26 cellular contexts compared by ENCODE assay signal in the genomic region with DNA sequence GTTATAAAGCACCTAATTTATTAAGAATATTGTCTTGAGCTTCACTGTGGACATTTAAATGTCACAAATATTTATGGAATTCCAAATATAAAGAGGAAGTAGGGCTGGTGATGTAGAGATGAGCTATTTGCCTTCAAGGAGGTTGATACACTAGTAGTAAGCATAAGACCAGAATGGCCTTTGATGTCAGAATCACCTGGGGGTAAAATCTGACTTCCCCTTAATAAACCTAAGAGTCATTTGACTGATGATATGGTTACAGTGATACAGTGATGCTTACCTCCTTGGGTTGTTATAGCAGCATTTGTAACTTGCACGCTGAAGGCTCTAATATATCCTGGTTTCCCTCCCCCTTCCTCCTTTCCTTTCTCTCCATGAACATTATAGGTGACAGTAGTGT.
DNase-seq lines count a peak whose midpoint lies in the region; TF ChIP-seq lines count a peak whose summit lies in the region.
"Had no signal": no experiment of that assay in that cellular context is flagged by ENCODE, and none has a peak within 500 bp of the region (broad histone marks: within the 10 kb centered on the region; RNA-seq: fewer than 3 reads in every experiment).

No MANE protein-coding gene starts in this region.

- intact Hi-C loops in mammary epithelial cell (cut with micrococcal nuclease) (no loop called here), breast epithelium (cut with DNase I; ENCODE audit: low total_unique reads) (no loop called here)
- intact Hi-C loops in dendritic cell treated with granulocyte-macrophage colony-stimulating factor and Interleukin-4, amounts not matched to agents 40 ng/mL and 50 ng/mL, for 4 days (cut with micrococcal nuclease): no loop called here

- no peak overlapping the region for H3K4me3 Mint-ChIP-seq in dendritic cell treated with granulocyte-macrophage colony-stimulating factor and Interleukin-4, amounts not matched to agents 40 ng/mL and 50 ng/mL, for 4 days
- no peak overlapping the region for H3K4me3 Mint-ChIP-seq in type B pancreatic cell
- H3K4me3 Mint-ChIP-seq in activated naive CD4-positive, alpha-beta T cell treated with anti-CD3 and anti-CD28 coated beads, Interleukin-2, amount 10 ng/mL, durations not matched to agents 7 days and 5 days: no peak overlapping the region
- H3K4me3 Mint-ChIP-seq in T-helper 2 cell treated with Interferon-gamma antibody and Interleukin-4, amounts not matched to agents 5 μg/mL and 100 μg/mL, for 36 hours: no peak overlapping the region
- H3K4me3 Mint-ChIP-seq: CD14-positive monocyte had no signal

- H3K27me3 ChIP-seq in mammary epithelial cell (ENCODE audit: insufficient read depth, low read length) (no peaks in the 10 kb centered on the region), breast epithelium (no peaks in the 10 kb centered on the region), Peyer's patch (no peaks in the 10 kb centered on the region)
- H3K27me3 ChIP-seq: BE2C had no signal

- peaks cover 10% of the 10 kb centered on the region for H3K9me3 Mint-ChIP-seq in dendritic cell treated with granulocyte-macrophage colony-stimulating factor and Interleukin-4, amounts not matched to agents 40 ng/mL and 50 ng/mL, for 4 days
- peaks cover 12% of the 10 kb centered on the region for H3K9me3 Mint-ChIP-seq in type B pancreatic cell
- H3K9me3 Mint-ChIP-seq in activated naive CD4-positive, alpha-beta T cell treated with anti-CD3 and anti-CD28 coated beads, Interleukin-2, amount 10 ng/mL, durations not matched to agents 7 days and 5 days: peaks cover 9% of the 10 kb centered on the region
- peaks cover 12% of the 10 kb centered on the region for H3K9me3 Mint-ChIP-seq in T-helper 2 cell treated with Interferon-gamma antibody and Interleukin-4, amounts not matched to agents 5 μg/mL and 100 μg/mL, for 36 hours

- WGBS in mammary epithelial cell (ENCODE audit: low coverage, missing lambda C conversion rate): 100% methylated on average over 1 of the region's 1 CpG

- CTCF ChIA-PET in mammary epithelial cell (lab: Charles Lee; ENCODE audit: low non-redundant PET): no interaction called here
- CTCF ChIA-PET in activated naive CD4-positive, alpha-beta T cell treated with anti-CD3 and anti-CD28 coated beads, Interleukin-2, amount 10 ng/mL, durations not matched to agents 7 days and 5 days (lab: Charles Lee): no interaction called here

- BruUV-seq in mammary epithelial cell (replicated peaks; lab: Mats Ljungman, UMichigan): no TSS peak

- H3K9me3 ChIP-seq in mammary epithelial cell (replicated peaks; ENCODE audit: insufficient read depth, low read length) (no peaks in the 10 kb centered on the region), breast epithelium (no peaks in the 10 kb centered on the region), Peyer's patch (no peaks in the 10 kb centered on the region)
- H3K9me3 ChIP-seq: BE2C, HAP-1 had no signal

- in situ Hi-C loops in mammary epithelial cell (cut with MboI; ENCODE audit: low sequenced_read_pairs in 2 of 2): no loop called here

- H3K27me3 Mint-ChIP-seq in dendritic cell treated with granulocyte-macrophage colony-stimulating factor and Interleukin-4, amounts not matched to agents 40 ng/mL and 50 ng/mL, for 4 days: no peaks in the 10 kb centered on the region
- H3K27me3 Mint-ChIP-seq in type B pancreatic cell: no peaks in the 10 kb centered on the region
- no peaks in the 10 kb centered on the region for H3K27me3 Mint-ChIP-seq in activated naive CD4-positive, alpha-beta T cell treated with anti-CD3 and anti-CD28 coated beads, Interleukin-2, amount 10 ng/mL, durations not matched to agents 7 days and 5 days
- no peaks in the 10 kb centered on the region for H3K27me3 Mint-ChIP-seq in T-helper 2 cell treated with Interferon-gamma antibody and Interleukin-4, amounts not matched to agents 5 μg/mL and 100 μg/mL, for 36 hours (ENCODE audit: low read depth)

- no peak overlapping the region for H3K4me2 ChIP-seq in mammary epithelial cell (ENCODE audit: insufficient read depth, low read depth, low read length)
- H3K4me2 ChIP-seq: PC-9 had no signal

- H3K4me1 ChIP-seq in mammary epithelial cell (ENCODE audit: insufficient read depth, low read length) (peaks cover 10% of the 10 kb centered on the region), breast epithelium (no peaks in the 10 kb centered on the region), Peyer's patch (peaks cover 0 to 10% (median 0%) of the 10 kb centered on the region in 4 donors)
- H3K4me1 ChIP-seq: BE2C, HAP-1 had no signal

- dilution Hi-C loops in mammary epithelial cell (cut with HindIII; ENCODE audit: low sequenced_read_pairs): no loop called here

- DNase-seq in mammary epithelial cell (peak; percentile 8), breast epithelium (ENCODE audit: low spot score in 2 of 2) (no peak), kidney tubule cell (ENCODE audit: low spot score) (peak; percentile 37), type B pancreatic cell (ENCODE audit: extremely low spot score, unreplicated experiment) (no peak), Peyer's patch (no peak)
- DNase-seq in activated naive CD4-positive, alpha-beta T cell treated with anti-CD3 and anti-CD28 coated beads, Interleukin-2, amount 10 ng/mL, durations not matched to agents 7 days and 5 days: no peak
- no peak for DNase-seq in T-helper 2 cell treated with Interferon-gamma antibody and Interleukin-4, amounts not matched to agents 5 μg/mL and 100 μg/mL, for 36 hours (ENCODE audit: low spot score)
- DNase-seq: BE2C; GOT3; NCI-H1092; NCI-H1436; NCI-H187; NCI-H2081 treated with DMSO at 0.1 percent for 48 hours; NCI-H2171; NCI-H226; NCI-H510A treated with DMSO at 0.1 percent for 48 hours; NCI-H774; NK-92 treated with Interleukin-12 subunit alpha and Interleukin-12 subunit beta, amount 100 ng/mL, for 24 hours; RPMI8226; SHP77 had no signal

- H3K36me3 Mint-ChIP-seq in dendritic cell treated with granulocyte-macrophage colony-stimulating factor and Interleukin-4, amounts not matched to agents 40 ng/mL and 50 ng/mL, for 4 days (ENCODE audit: low read depth): peaks cover 11% of the 10 kb centered on the region
- H3K36me3 Mint-ChIP-seq in type B pancreatic cell: peaks cover 34% of the 10 kb centered on the region
- peaks cover 7% of the 10 kb centered on the region for H3K36me3 Mint-ChIP-seq in activated naive CD4-positive, alpha-beta T cell treated with anti-CD3 and anti-CD28 coated beads, Interleukin-2, amount 10 ng/mL, durations not matched to agents 7 days and 5 days
- H3K36me3 Mint-ChIP-seq in T-helper 2 cell treated with Interferon-gamma antibody and Interleukin-4, amounts not matched to agents 5 μg/mL and 100 μg/mL, for 36 hours (ENCODE audit: low read depth): peaks cover 8% of the 10 kb centered on the region

- no peak overlapping the region for H3K27ac ChIP-seq in mammary epithelial cell (ENCODE audit: insufficient read depth, low read depth, low read length)
- H3K27ac ChIP-seq in breast epithelium: no peak overlapping the region
- H3K27ac ChIP-seq in Peyer's patch: no peak overlapping the region
- H3K27ac ChIP-seq: 22Rv1, HL-60, PC-9 had no signal

- peaks cover 69% of the 10 kb centered on the region for H3K79me2 ChIP-seq in mammary epithelial cell (ENCODE audit: insufficient read depth, low read length)

- no peak overlapping the region for H3K9ac ChIP-seq in mammary epithelial cell (ENCODE audit: insufficient read depth, low read length)

- peak overlapping the region; percentile 13 for H3K27ac Mint-ChIP-seq in dendritic cell treated with granulocyte-macrophage colony-stimulating factor and Interleukin-4, amounts not matched to agents 40 ng/mL and 50 ng/mL, for 4 days
- peak overlapping the region; percentile 93 for H3K27ac Mint-ChIP-seq in type B pancreatic cell
- H3K27ac Mint-ChIP-seq in activated naive CD4-positive, alpha-beta T cell treated with anti-CD3 and anti-CD28 coated beads, Interleukin-2, amount 10 ng/mL, durations not matched to agents 7 days and 5 days: no peak overlapping the region
- H3K27ac Mint-ChIP-seq in T-helper 2 cell treated with Interferon-gamma antibody and Interleukin-4, amounts not matched to agents 5 μg/mL and 100 μg/mL, for 36 hours: no peak overlapping the region
- H3K27ac Mint-ChIP-seq: CD14-positive monocyte had no signal

- H2AFZ ChIP-seq in mammary epithelial cell (ENCODE audit: low read depth, low read length): no peak overlapping the region
- H2AFZ ChIP-seq: PC-9 had no signal

- no peaks in the 10 kb centered on the region for H3K36me3 ChIP-seq in mammary epithelial cell (ENCODE audit: insufficient read depth, low read length)
- H3K36me3 ChIP-seq in breast epithelium: no peaks in the 10 kb centered on the region
- no peaks in the 10 kb centered on the region for H3K36me3 ChIP-seq in Peyer's patch
- H3K36me3 ChIP-seq: BE2C, HAP-1 had no signal

- no peaks in the 10 kb centered on the region for H4K20me1 ChIP-seq in mammary epithelial cell (ENCODE audit: insufficient read depth, low read length)

- H3K4me3 ChIP-seq in mammary epithelial cell (replicated peaks in 1 of 3; ENCODE audit: insufficient read depth in 1 of 3, low read depth in 2 of 3, low read length in 3 of 3) (no peak overlapping the region), breast epithelium (no peak overlapping the region), Peyer's patch (no peak overlapping the region)
- H3K4me3 ChIP-seq: HAP-1, PC-9 had no signal

- peaks cover 70% of the 10 kb centered on the region for H3K4me1 Mint-ChIP-seq in dendritic cell treated with granulocyte-macrophage colony-stimulating factor and Interleukin-4, amounts not matched to agents 40 ng/mL and 50 ng/mL, for 4 days (ENCODE audit: low read depth)
- H3K4me1 Mint-ChIP-seq in type B pancreatic cell (ENCODE audit: unreplicated experiment): peaks cover 25% of the 10 kb centered on the region
- H3K4me1 Mint-ChIP-seq in activated naive CD4-positive, alpha-beta T cell treated with anti-CD3 and anti-CD28 coated beads, Interleukin-2, amount 10 ng/mL, durations not matched to agents 7 days and 5 days: peaks cover 12% of the 10 kb centered on the region
- peaks cover 7% of the 10 kb centered on the region for H3K4me1 Mint-ChIP-seq in T-helper 2 cell treated with Interferon-gamma antibody and Interleukin-4, amounts not matched to agents 5 μg/mL and 100 μg/mL, for 36 hours (ENCODE audit: low read depth)

- no peak for TF ChIP-seq POLR2A in breast epithelium (IDR thresholded peaks at IDR 0.05)
- TF ChIP-seq POLR2A in Peyer's patch (IDR thresholded peaks at IDR 0.05): no peak

- TF ChIP-seq CTCF in mammary epithelial cell (conservative IDR thresholded peaks at IDR 0.05 in 1 of 2, IDR thresholded peaks at IDR 0.05 in 1 of 2; ENCODE audit: extremely low read depth in 1 of 2, insufficient read depth in 1 of 2, low read depth in 1 of 2, low read length in 2 of 2): no peak
- TF ChIP-seq CTCF in breast epithelium (IDR thresholded peaks at IDR 0.05): no peak
- no peak for TF ChIP-seq CTCF in type B pancreatic cell (conservative IDR thresholded peaks at IDR 0.05)
- TF ChIP-seq CTCF in Peyer's patch (IDR thresholded peaks at IDR 0.05): no peak

Comparison
In these comparisons a context has a peak if more than half of its experiments do, and no peak if none do; other contexts are left out.
1. DNase-seq: peak in mammary epithelial cell (single experiment) and kidney tubule cell (single experiment); none in breast epithelium (0 of 2), type B pancreatic cell (single experiment), activated naive CD4-positive, alpha-beta T cell treated with anti-CD3 and anti-CD28 coated beads, Interleukin-2, amount 10 ng/mL, durations not matched to agents 7 days and 5 days (single experiment), Peyer's patch (0 of 3) and T-helper 2 cell treated with Interferon-gamma antibody and Interleukin-4, amounts not matched to agents 5 μg/mL and 100 μg/mL, for 36 hours (single experiment).
2. H3K27ac Mint-ChIP-seq: peak in dendritic cell treated with granulocyte-macrophage colony-stimulating factor and Interleukin-4, amounts not matched to agents 40 ng/mL and 50 ng/mL, for 4 days (single experiment) and type B pancreatic cell (single experiment); none in activated naive CD4-positive, alpha-beta T cell treated with anti-CD3 and anti-CD28 coated beads, Interleukin-2, amount 10 ng/mL, durations not matched to agents 7 days and 5 days (single experiment) and T-helper 2 cell treated with Interferon-gamma antibody and Interleukin-4, amounts not matched to agents 5 μg/mL and 100 μg/mL, for 36 hours (single experiment).